In the genomic region with DNA sequence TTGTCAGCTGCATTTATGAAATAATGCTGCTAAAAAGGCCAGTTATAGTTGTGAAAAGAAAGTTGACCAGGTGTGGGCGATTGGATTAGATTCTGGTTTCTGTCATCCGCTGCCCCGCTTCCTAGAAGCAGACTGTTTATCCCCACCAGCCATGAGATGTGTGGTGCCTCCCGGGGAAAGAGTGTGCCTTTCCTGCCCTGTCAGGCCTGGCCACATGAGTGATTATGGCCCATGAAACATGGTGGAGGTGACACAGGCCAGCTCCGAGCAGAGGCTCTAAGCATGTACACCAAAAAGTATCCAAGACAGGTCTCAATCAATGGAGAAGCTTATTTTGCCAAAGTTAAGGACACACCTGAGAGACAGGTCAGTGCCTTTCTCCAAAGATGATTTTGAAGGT, we compare ENCODE assay signal across 15 cellular contexts.
A peak's percentile ranks its signal among the peaks of the same experiment; 100 is the strongest.
DNase-seq lines count a peak whose midpoint lies in the region; ATAC-seq and TF ChIP-seq lines count a peak whose summit lies in the region.
"Had no signal": no experiment of that assay in that cellular context is flagged by ENCODE, and none has a peak within 500 bp of the region (broad histone marks: within the 10 kb centered on the region; RNA-seq: fewer than 3 reads in every experiment).

No MANE protein-coding gene starts in this region.

- DNase-seq in SK-N-SH (peak; percentile 33), OCI-M1 (lab: John Stamatoyannopoulos, UW) (peak; percentile 50), right atrium auricular region (ENCODE audit: low spot score) (no peak), upper lobe of right lung (no peak), GM10248 (ENCODE audit: extremely low spot score) (no peak)
- no peak for DNase-seq in activated naive CD8-positive, alpha-beta T cell treated with anti-CD3 and anti-CD28 coated beads, Interleukin-2, amount 50 U/mL, for 24 hours
- DNase-seq: activated B cell treated with CpG ODN at 0.5 μM for 24 hours; activated naive CD4-positive, alpha-beta T cell treated with anti-CD3 and anti-CD28 coated beads, Interleukin-2, amount 10 ng/mL, durations not matched to agents 7 days and 5 days; CD4-positive, alpha-beta memory T cell; central memory CD4-positive, alpha-beta T cell; H7; stimulated activated CD4-positive, alpha-beta T cell treated with anti-CD3 and anti-CD28 coated beads, Interleukin-4, amount 100 ng/mL, for 24 hours had no signal

- CTCF ChIA-PET in SK-N-SH (lab: Yijun Ruan, JAX) (interaction anchor here (0.9 to 3.5 kb wide), 6 partner anchors 11 to 175 kb away, joined by 3 to 27 read pairs (median 6); no protein-coding TSS in a partner anchor), GM10248 (lab: Yijun Ruan, JAX) (interaction anchor here (1.1 to 3.1 kb wide), 4 partner anchors 11 to 168 kb away, joined by 3 to 9 read pairs (median 4); no protein-coding TSS in a partner anchor)

- POLR2A ChIA-PET in SK-N-SH (lab: Yijun Ruan, JAX), result no interaction called here
- POLR2A ChIA-PET in GM10248 (lab: Yijun Ruan, JAX), result no interaction called here

- H3K27me3 Mint-ChIP-seq in activated naive CD8-positive, alpha-beta T cell treated with anti-CD3 and anti-CD28 coated beads, Interleukin-2, amount 50 U/mL, for 24 hours, result peaks cover 9% of the 10 kb centered on the region

- H3K36me3 ChIP-seq in SK-N-SH (replicated peaks in 1 of 2; ENCODE audit: control insufficient read depth in 1 of 2, insufficient read depth in 2 of 2, low read length in 1 of 2), result no peaks in the 10 kb centered on the region
- H3K36me3 ChIP-seq in right atrium auricular region, result no peaks in the 10 kb centered on the region
- H3K36me3 ChIP-seq in upper lobe of right lung, result no peaks in the 10 kb centered on the region

- no peaks in the 10 kb centered on the region for H3K9me2 ChIP-seq in SK-N-SH

- no peak overlapping the region for H2AFZ ChIP-seq in SK-N-SH (ENCODE audit: low read depth)

- no peak overlapping the region for H3K27ac Mint-ChIP-seq in activated naive CD8-positive, alpha-beta T cell treated with anti-CD3 and anti-CD28 coated beads, Interleukin-2, amount 50 U/mL, for 24 hours
- H3K27ac Mint-ChIP-seq: activated B cell treated with CpG ODN at 0.5 μM for 24 hours; activated naive CD4-positive, alpha-beta T cell treated with anti-CD3 and anti-CD28 coated beads, Interleukin-2, amount 10 ng/mL, durations not matched to agents 7 days and 5 days had no signal

- H4K20me1 ChIP-seq in SK-N-SH (ENCODE audit: insufficient read depth), result no peaks in the 10 kb centered on the region

- ATAC-seq in SK-N-SH treated with all-trans-retinoic acid at 6 μM for 48 hours, result no peak
- peak; percentile 7 for ATAC-seq in upper lobe of right lung
- ATAC-seq in HG03095 (IDR thresholded peaks at IDR 0.05; ENCODE audit: unreplicated experiment), result no peak
- ATAC-seq in activated naive CD8-positive, alpha-beta T cell treated with anti-CD3 and anti-CD28 coated beads, Interleukin-2, amount 50 U/mL, for 24 hours, result no peak

- no peaks in the 10 kb centered on the region for H3K9me3 ChIP-seq in SK-N-SH
- H3K9me3 ChIP-seq in right atrium auricular region, result no peaks in the 10 kb centered on the region
- no peaks in the 10 kb centered on the region for H3K9me3 ChIP-seq in upper lobe of right lung

- H3K9ac ChIP-seq in SK-N-SH, result no peak overlapping the region

- H3K79me2 ChIP-seq in SK-N-SH (ENCODE audit: insufficient read depth), result no peaks in the 10 kb centered on the region

- no peak overlapping the region for H3K4me2 ChIP-seq in SK-N-SH

- TF ChIP-seq RAD21 in SK-N-SH (IDR thresholded peaks at IDR 0.05; ENCODE audit: low read length), result no peak

- H3K9me3 Mint-ChIP-seq in activated naive CD8-positive, alpha-beta T cell treated with anti-CD3 and anti-CD28 coated beads, Interleukin-2, amount 50 U/mL, for 24 hours, result no peaks in the 10 kb centered on the region
- H3K9me3 Mint-ChIP-seq: activated B cell treated with CpG ODN at 0.5 μM for 24 hours; activated naive CD4-positive, alpha-beta T cell treated with anti-CD3 and anti-CD28 coated beads, Interleukin-2, amount 10 ng/mL, durations not matched to agents 7 days and 5 days; CD4-positive, alpha-beta memory T cell had no signal

- H3K4me3 ChIP-seq in SK-N-SH (ENCODE audit: low read depth in 2 of 2, low read length in 1 of 2), result no peak overlapping the region
- H3K4me3 ChIP-seq in right atrium auricular region, result no peak overlapping the region
- no peak overlapping the region for H3K4me3 ChIP-seq in upper lobe of right lung

- intact Hi-C loops in upper lobe of right lung (cut with DNase I), result no loop called here

- peaks cover 5% of the 10 kb centered on the region for H3K4me1 Mint-ChIP-seq in activated naive CD8-positive, alpha-beta T cell treated with anti-CD3 and anti-CD28 coated beads, Interleukin-2, amount 50 U/mL, for 24 hours
- H3K4me1 Mint-ChIP-seq: activated B cell treated with CpG ODN at 0.5 μM for 24 hours had no signal

- no peaks in the 10 kb centered on the region for H3F3A ChIP-seq in SK-N-SH (replicated peaks; ENCODE audit: insufficient read depth)

- H3K27ac ChIP-seq in SK-N-SH (ENCODE audit: low read depth in 2 of 2, low read length in 1 of 2) (peak overlapping the region in 1 of 2 experiments; percentile 37; a peak in 1 of 4 replicates), right atrium auricular region (peak overlapping the region; percentile 72 to 74), upper lobe of right lung (no peak overlapping the region)
- H3K27ac ChIP-seq: 22Rv1 had no signal

- H3K27me3 ChIP-seq in SK-N-SH (ENCODE audit: insufficient read depth) (no peaks in the 10 kb centered on the region), right atrium auricular region (no peaks in the 10 kb centered on the region), upper lobe of right lung (no peaks in the 10 kb centered on the region)

- no peak overlapping the region for H3K4me3 Mint-ChIP-seq in activated naive CD8-positive, alpha-beta T cell treated with anti-CD3 and anti-CD28 coated beads, Interleukin-2, amount 50 U/mL, for 24 hours
- H3K4me3 Mint-ChIP-seq: activated B cell treated with CpG ODN at 0.5 μM for 24 hours; activated naive CD4-positive, alpha-beta T cell treated with anti-CD3 and anti-CD28 coated beads, Interleukin-2, amount 10 ng/mL, durations not matched to agents 7 days and 5 days; CD4-positive, alpha-beta memory T cell had no signal

- no peaks in the 10 kb centered on the region for H3K36me3 Mint-ChIP-seq in activated naive CD8-positive, alpha-beta T cell treated with anti-CD3 and anti-CD28 coated beads, Interleukin-2, amount 50 U/mL, for 24 hours (ENCODE audit: low read depth)
- H3K36me3 Mint-ChIP-seq: activated naive CD4-positive, alpha-beta T cell treated with anti-CD3 and anti-CD28 coated beads, Interleukin-2, amount 10 ng/mL, durations not matched to agents 7 days and 5 days; CD4-positive, alpha-beta memory T cell had no signal

- WGBS in SK-N-SH (ENCODE audit: low lambda C conversion rate), result 86% methylated on average over 5 of the region's 5 CpGs

- no peak for TF ChIP-seq EP300 in SK-N-SH (IDR thresholded peaks at IDR 0.05; ENCODE audit: borderline replicate concordance in 1 of 2, low read depth in 1 of 2, low read length in 1 of 2)

- TF ChIP-seq CTCF in SK-N-SH (IDR thresholded peaks at IDR 0.05) (no peak), right atrium auricular region (IDR thresholded peaks at IDR 0.05) (no peak), upper lobe of right lung (IDR thresholded peaks at IDR 0.05) (no peak), GM10248 (IDR thresholded peaks at IDR 0.05; ENCODE audit: control extremely low read depth, extremely low read depth, low read depth, missing control alignments) (no peak)

- H3K4me1 ChIP-seq in SK-N-SH (ENCODE audit: control insufficient read depth in 1 of 2, insufficient read depth in 2 of 2, low read depth in 1 of 2, low read length in 1 of 2) (peaks cover 6 to 7% of the 10 kb centered on the region in 2 experiments; a peak in 1 of 4 replicates), right atrium auricular region (peaks cover 0 to 19% of the 10 kb centered on the region in 2 donors), upper lobe of right lung (no peaks in the 10 kb centered on the region)

TF ChIP-seq in SK-N-SH treated with all-trans-retinoic acid at 6 μM for 48 hours, 23 proteins besides CTCF, POLR2A, EP300 and RAD21 (continues in another document):
- TF ChIP-seq TCF4 (CRISPR knock-in tag; IDR thresholded peaks at IDR 0.05; ENCODE audit: borderline replicate concordance), result no peak
- TF ChIP-seq BACH2 (CRISPR knock-in tag; IDR thresholded peaks at IDR 0.05; ENCODE audit: borderline replicate concordance), result no peak
- no peak for TF ChIP-seq RARB (CRISPR knock-in tag; IDR thresholded peaks at IDR 0.05)
- no peak for TF ChIP-seq ZC3H10 (CRISPR knock-in tag; IDR thresholded peaks at IDR 0.05)
- TF ChIP-seq, protein P1, sequence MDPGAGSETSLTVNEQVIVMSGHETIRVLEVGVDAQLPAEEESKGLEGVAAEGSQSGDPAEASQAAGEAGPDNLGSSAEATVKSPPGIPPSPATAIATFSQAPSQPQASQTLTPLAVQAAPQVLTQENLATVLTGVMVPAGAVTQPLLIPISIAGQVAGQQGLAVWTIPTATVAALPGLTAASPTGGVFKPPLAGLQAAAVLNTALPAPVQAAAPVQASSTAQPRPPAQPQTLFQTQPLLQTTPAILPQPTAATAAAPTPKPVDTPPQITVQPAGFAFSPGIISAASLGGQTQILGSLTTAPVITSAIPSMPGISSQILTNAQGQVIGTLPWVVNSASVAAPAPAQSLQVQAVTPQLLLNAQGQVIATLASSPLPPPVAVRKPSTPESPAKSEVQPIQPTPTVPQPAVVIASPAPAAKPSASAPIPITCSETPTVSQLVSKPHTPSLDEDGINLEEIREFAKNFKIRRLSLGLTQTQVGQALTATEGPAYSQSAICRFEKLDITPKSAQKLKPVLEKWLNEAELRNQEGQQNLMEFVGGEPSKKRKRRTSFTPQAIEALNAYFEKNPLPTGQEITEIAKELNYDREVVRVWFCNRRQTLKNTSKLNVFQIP (CRISPR knock-in tag; IDR thresholded peaks at IDR 0.05; ENCODE audit: borderline replicate concordance, low read depth), result no peak
- no peak for TF ChIP-seq GLIS3 (CRISPR knock-in tag; IDR thresholded peaks at IDR 0.05)

Comparison
In these comparisons a context has a peak if more than half of its experiments do, and no peak if none do; other contexts are left out.
1. DNase-seq: peak in SK-N-SH (single experiment) and OCI-M1 (single experiment); none in right atrium auricular region (single experiment), upper lobe of right lung (single experiment), activated naive CD8-positive, alpha-beta T cell treated with anti-CD3 and anti-CD28 coated beads, Interleukin-2, amount 50 U/mL, for 24 hours (single experiment) and GM10248 (single experiment).